Comparison of ENCODE assay signal across 17 cellular contexts in genomic region chr2:15511686-15512085, GRCh38.
"Had no signal": no experiment of that assay in that cellular context is flagged by ENCODE, and none has a peak within 500 bp of the region (broad histone marks: within the 10 kb centered on the region; RNA-seq: fewer than 3 reads in every experiment).

No MANE protein-coding gene starts in this region.

- H3K4me3 Mint-ChIP-seq: activated naive CD8-positive, alpha-beta T cell treated with anti-CD3 and anti-CD28 coated beads for 36 hours; immature natural killer cell; nephron progenitor cell; stimulated activated memory B cell treated with anti-CD40 and anti-IgM and Interleukin-4, amounts not matched to agents 10 μg/mL and 1 μg/mL and 100 μg/mL, for 72 hours; type B pancreatic cell had no signal

- H3K27ac Mint-ChIP-seq: activated naive CD8-positive, alpha-beta T cell treated with anti-CD3 and anti-CD28 coated beads for 36 hours; immature natural killer cell; nephron progenitor cell; stimulated activated memory B cell treated with anti-CD40 and anti-IgM and Interleukin-4, amounts not matched to agents 10 μg/mL and 1 μg/mL and 100 μg/mL, for 72 hours; type B pancreatic cell had no signal

- H3K27me3 Mint-ChIP-seq: activated naive CD8-positive, alpha-beta T cell treated with anti-CD3 and anti-CD28 coated beads for 36 hours; stimulated activated memory B cell treated with anti-CD40 and anti-IgM and Interleukin-4, amounts not matched to agents 10 μg/mL and 1 μg/mL and 100 μg/mL, for 72 hours; type B pancreatic cell had no signal

- H3K4me1 Mint-ChIP-seq: activated naive CD8-positive, alpha-beta T cell treated with anti-CD3 and anti-CD28 coated beads for 36 hours; immature natural killer cell; stimulated activated memory B cell treated with anti-CD40 and anti-IgM and Interleukin-4, amounts not matched to agents 10 μg/mL and 1 μg/mL and 100 μg/mL, for 72 hours had no signal

- H3K9me3 Mint-ChIP-seq: activated naive CD8-positive, alpha-beta T cell treated with anti-CD3 and anti-CD28 coated beads for 36 hours; immature natural killer cell; nephron progenitor cell; stimulated activated memory B cell treated with anti-CD40 and anti-IgM and Interleukin-4, amounts not matched to agents 10 μg/mL and 1 μg/mL and 100 μg/mL, for 72 hours; type B pancreatic cell had no signal

- DNase-seq: activated CD4-positive, alpha-beta T cell treated with anti-CD3 and anti-CD28 coated beads for 1 hour; activated naive CD4-positive, alpha-beta T cell; activated naive CD8-positive, alpha-beta T cell treated with anti-CD3 and anti-CD28 coated beads for 36 hours; amniotic stem cell; effector CD4-positive, alpha-beta T cell; heart right ventricle; immature natural killer cell; left ventricle myocardium superior; nephron progenitor cell; nucleus accumbens; sigmoid colon; stimulated activated CD4-positive, alpha-beta T cell treated with anti-CD3 and anti-CD28 coated beads, Interleukin-4, amount 100 ng/mL, for 24 hours; testis; WERI-Rb-1 had no signal

- ATAC-seq: esophagus mucosa; heart right ventricle; left ventricle myocardium superior; stimulated activated memory B cell treated with anti-CD40 and anti-IgM and Interleukin-4, amounts not matched to agents 10 μg/mL and 1 μg/mL and 100 μg/mL, for 72 hours had no signal
